ENCODE assay signal across 1 cellular context in the genomic region with DNA sequence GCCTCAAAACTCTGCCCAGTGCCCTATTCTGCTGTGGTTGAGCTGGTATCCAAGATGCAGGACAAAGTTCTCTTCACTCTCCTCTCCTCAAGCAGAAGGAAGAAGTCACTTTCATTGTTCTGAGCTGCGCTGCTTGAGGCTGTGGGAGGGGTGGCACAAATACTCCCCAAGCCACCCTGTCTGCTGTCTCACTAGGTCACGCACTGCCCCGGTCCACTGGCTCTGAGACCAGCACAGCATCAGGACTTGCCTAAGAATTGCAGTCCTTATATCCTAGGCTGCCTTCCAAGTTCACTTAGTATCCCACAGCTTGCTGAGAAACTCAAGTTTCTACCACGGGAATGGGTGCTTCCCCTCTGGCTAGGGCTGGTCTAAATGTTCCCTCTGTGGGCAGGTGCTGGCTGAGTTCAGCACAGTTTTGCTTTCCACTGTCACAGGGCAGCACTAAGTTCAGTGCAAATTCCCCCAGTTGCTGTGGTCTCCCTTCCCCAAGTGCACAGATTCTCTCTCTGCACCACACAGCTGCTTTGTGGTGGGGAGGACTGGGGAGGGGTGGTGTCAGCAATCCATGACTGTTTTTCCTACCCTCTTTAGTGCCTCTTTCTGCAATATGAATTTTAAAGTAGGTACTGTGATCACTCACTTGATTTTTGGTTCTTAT.
TF ChIP-seq lines count a peak whose summit lies in the region.

No MANE protein-coding gene starts in this region.

TF ChIP-seq in H1, 55 proteins besides CTCF, POLR2A, EP300 and RAD21 (continued from another document):
- TF ChIP-seq USF2 (IDR thresholded peaks at IDR 0.05; ENCODE audit: low read length): no peak
- TF ChIP-seq CHD2 (IDR thresholded peaks at IDR 0.05; ENCODE audit: low read length): no peak
- no peak for TF ChIP-seq PHF8 (conservative IDR thresholded peaks at IDR 0.05; ENCODE audit: low read depth, low read length)
